ENCODE assay signal across 6 cellular contexts in genomic region chr22:20358503-20359239, GRCh38. TPM values are rescaled to one million over a fixed set of nuclear protein-coding genes. Genes with fewer than 3 reads are reported as not detected.
DNase-seq lines count a peak whose midpoint lies in the region; FAIRE-seq and TF ChIP-seq lines count a peak whose summit lies in the region.
"Not testable (repeated sequence)": the region's sequence is repeated elsewhere in the genome, so short reads cannot be mapped to it uniquely, and the experiment has no call there.

No MANE protein-coding gene starts in this region.

- not testable (repeated sequence) for H2AK5ac ChIP-seq in H9 (ENCODE audit: insufficient read length, low read length)

- WGBS in H9 (ENCODE audit: extremely low coverage, insufficient read length, low lambda C conversion rate): no CpG with 5 or more reads among the region's 103 CpGs
- WGBS in endodermal cell (ENCODE audit: insufficient coverage in 1 of 2, insufficient read length in 1 of 2), 2 experiments: 96% methylated on average over 42 of the region's 103 CpGs; no CpG with 5 or more reads in 1 of the 2 experiments

- H3K27me3 Mint-ChIP-seq in H9 (ENCODE audit: low read depth); activated T-cell treated with anti-CD3 and anti-CD28 coated beads, Interleukin-2, amount 50 U/mL, for 24 hours; endodermal cell (ENCODE audit: insufficient read depth); osteocyte (ENCODE audit: unreplicated experiment): not testable (repeated sequence)

- H2BK12ac ChIP-seq in H9 (ENCODE audit: insufficient read length, low read depth, low read length): not testable (repeated sequence)

- H3K9me3 ChIP-seq in H9 (ENCODE audit: control insufficient read depth, low read depth, low read length); endodermal cell (ENCODE audit: control insufficient read depth, low read length): not testable (repeated sequence)

- FAIRE-seq in HTR-8/SVneo (lab: Jason Lieb, UNC): peak; percentile 40
- peak; percentile 94 for FAIRE-seq in urothelium cell line (lab: Jason Lieb, UNC)

- H3K18ac ChIP-seq in H9 (ENCODE audit: insufficient read length, low read depth, low read length): not testable (repeated sequence)

- not testable (repeated sequence) for H3K9me3 Mint-ChIP-seq in H9; activated T-cell treated with anti-CD3 and anti-CD28 coated beads, Interleukin-2, amount 50 U/mL, for 24 hours; endodermal cell; osteocyte (ENCODE audit: unreplicated experiment)

- H3K4me1 ChIP-seq in H9 (ENCODE audit: insufficient read depth, low read length); endodermal cell (ENCODE audit: control insufficient read depth, insufficient read depth, low read length): not testable (repeated sequence)

- H3K23ac ChIP-seq in H9 (ENCODE audit: insufficient read length, low read depth, low read length): not testable (repeated sequence)

- H4K20me1 ChIP-seq in H9 (ENCODE audit: control insufficient read depth, insufficient read depth, insufficient read length): not testable (repeated sequence)

- H3K4me3 Mint-ChIP-seq in H9; activated T-cell treated with anti-CD3 and anti-CD28 coated beads, Interleukin-2, amount 50 U/mL, for 24 hours; endodermal cell; osteocyte (ENCODE audit: unreplicated experiment): not testable (repeated sequence)

- not testable (repeated sequence) for H4K8ac ChIP-seq in H9 (replicated peaks; ENCODE audit: insufficient read length, low read depth, low read length)

- not testable (repeated sequence) for H3K56ac ChIP-seq in H9 (ENCODE audit: insufficient read length, low read depth, low read length)

- not testable (repeated sequence) for H3K14ac ChIP-seq in H9 (ENCODE audit: insufficient read depth, low read length)

- H3K23me2 ChIP-seq in H9 (ENCODE audit: insufficient read length, low read depth, low read length, poor library complexity, severe bottlenecking): not testable (repeated sequence)

- not testable (repeated sequence) for H3T11ph ChIP-seq in H9 (ENCODE audit: low read length)

- H3K4ac ChIP-seq in H9 (ENCODE audit: low read depth, low read length): not testable (repeated sequence)

- H3K4me2 ChIP-seq in H9 (ENCODE audit: insufficient read depth, insufficient read length, low read length): not testable (repeated sequence)

- H3K27me3 ChIP-seq in H9 (ENCODE audit: insufficient read depth, low read length); endodermal cell (ENCODE audit: control insufficient read depth, insufficient read depth, low read length, poor library complexity, severe bottlenecking): not testable (repeated sequence)

- not testable (repeated sequence) for H3K4me1 Mint-ChIP-seq in H9; activated T-cell treated with anti-CD3 and anti-CD28 coated beads, Interleukin-2, amount 50 U/mL, for 24 hours (ENCODE audit: low read depth); endodermal cell; osteocyte (ENCODE audit: unreplicated experiment)

- H3K36me3 Mint-ChIP-seq in H9 (ENCODE audit: insufficient read depth in 1 of 3, low read depth in 3 of 3); activated T-cell treated with anti-CD3 and anti-CD28 coated beads, Interleukin-2, amount 50 U/mL, for 24 hours (ENCODE audit: low read depth); endodermal cell (ENCODE audit: low read depth); osteocyte (ENCODE audit: unreplicated experiment): not testable (repeated sequence)

- H3K27ac ChIP-seq in H9 (ENCODE audit: insufficient read length, low read depth, low read length); endodermal cell (ENCODE audit: low read depth, low read length): not testable (repeated sequence)

- not testable (repeated sequence) for H3K79me2 ChIP-seq in H9 (ENCODE audit: insufficient read depth, low read length)

- not testable (repeated sequence) for H2BK5ac ChIP-seq in H9 (ENCODE audit: insufficient read length, low read length)

- DNase-seq in H9 (peak; percentile 1), endodermal cell (peak; percentile 3), osteocyte (ENCODE audit: extremely low spot score, unreplicated experiment) (peak; percentile 73)
- DNase-seq in HTR-8/SVneo (ENCODE audit: insufficient read length, low spot score); urothelium cell line (ENCODE audit: low spot score): not testable (repeated sequence)
- peak; percentile 12 for DNase-seq in activated T-cell treated with anti-CD3 and anti-CD28 coated beads, Interleukin-2, amount 50 U/mL, for 24 hours

- not testable (repeated sequence) for H3K9ac ChIP-seq in H9 (ENCODE audit: extremely low read depth, insufficient read length, low read length); endodermal cell (ENCODE audit: extremely low read depth, low read length, poor library complexity, severe bottlenecking)

- H3K79me1 ChIP-seq in H9 (ENCODE audit: insufficient read depth, low read depth, low read length, poor library complexity, severe bottlenecking): not testable (repeated sequence)

- not testable (repeated sequence) for H3K27ac Mint-ChIP-seq in H9; activated T-cell treated with anti-CD3 and anti-CD28 coated beads, Interleukin-2, amount 50 U/mL, for 24 hours; endodermal cell; osteocyte (ENCODE audit: unreplicated experiment)

- not testable (repeated sequence) for H2BK20ac ChIP-seq in H9 (ENCODE audit: low read depth, low read length, poor library complexity, severe bottlenecking)

- H2AFZ ChIP-seq in H9 (ENCODE audit: low read length): not testable (repeated sequence)

- H3K4me3 ChIP-seq in endodermal cell (ENCODE audit: low read length): not testable (repeated sequence)

- not testable (repeated sequence) for H4K91ac ChIP-seq in H9 (ENCODE audit: insufficient read length, low read depth, low read length)

- H3K36me3 ChIP-seq in endodermal cell (ENCODE audit: control insufficient read depth, insufficient read depth, low read length): not testable (repeated sequence)

- not testable (repeated sequence) for H2BK15ac ChIP-seq in H9 (ENCODE audit: low read depth, low read length)

- H4K5ac ChIP-seq in H9 (ENCODE audit: insufficient read length, low read depth, low read length): not testable (repeated sequence)

- not testable (repeated sequence) for H2BK120ac ChIP-seq in H9 (ENCODE audit: low read depth, low read length, poor library complexity, severe bottlenecking)

- not testable (repeated sequence) for TF ChIP-seq CTCF in H9 (conservative IDR thresholded peaks at IDR 0.05); endodermal cell (conservative IDR thresholded peaks at IDR 0.05); osteocyte (IDR thresholded peaks at IDR 0.05)

RNA-seq across cellular contexts. Expression of gene ZNF74, which starts 35.3 kb away (rescaled TPM):
- total RNA-seq in H9 (2021) (29.8 and 34.3 TPM in 2 replicates), endodermal cell (10 to 100 TPM; 36.9 to 41.7 TPM), osteocyte (19.6 and 20.4 TPM in 2 replicates)
- polyA plus RNA-seq in endodermal cell (2013, experiment 1 of 2): 31.7 TPM
- polyA plus RNA-seq in endodermal cell (2013, experiment 2 of 2): 28.7 TPM

RNA-seq across cellular contexts. Expression of gene DGCR6L, which starts 38.8 kb away (rescaled TPM):
- total RNA-seq in H9 (2021) (38.6 and 40.4 TPM in 2 replicates), endodermal cell (10 to 100 TPM; 51.3 to 53.7 TPM), osteocyte (55.0 and 59.4 TPM in 2 replicates)
- 47.1 TPM for polyA plus RNA-seq in endodermal cell (2013, experiment 1 of 2)
- 44.6 TPM for polyA plus RNA-seq in endodermal cell (2013, experiment 2 of 2)
